In the genomic region with DNA sequence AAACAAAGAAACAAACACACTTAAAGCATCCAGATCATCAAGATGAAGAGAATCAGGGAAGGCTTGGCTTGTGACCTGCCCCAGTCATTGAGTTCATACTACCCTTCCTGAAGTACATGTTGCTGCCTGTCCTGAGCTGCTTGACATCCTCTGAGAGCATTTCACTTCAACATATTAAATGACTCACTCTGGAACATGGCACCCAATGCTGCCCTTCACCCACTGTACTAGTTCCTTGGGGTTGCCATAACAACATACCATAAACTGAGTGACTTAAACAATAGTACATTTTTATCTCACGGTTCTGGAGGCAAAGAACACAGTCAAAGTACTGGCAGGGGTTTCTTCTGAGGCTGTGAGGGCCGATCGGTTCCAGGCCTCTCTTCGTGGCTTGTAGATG, we compare ENCODE assay signal across 24 cellular contexts.
DNase-seq lines count a peak whose midpoint lies in the region; ATAC-seq, FAIRE-seq and TF ChIP-seq lines count a peak whose summit lies in the region.
"Had no signal": no experiment of that assay in that cellular context is flagged by ENCODE, and none has a peak within 500 bp of the region (broad histone marks: within the 10 kb centered on the region; RNA-seq: fewer than 3 reads in every experiment).

No MANE protein-coding gene starts in this region.

- H3K4me2 ChIP-seq in DND-41 (ENCODE audit: insufficient read depth, low read length) (no peak overlapping the region), GM12878 (ENCODE audit: control insufficient read depth, insufficient read depth) (no peak overlapping the region)
- H3K4me2 ChIP-seq: A549, GM23338 had no signal

- TF ChIP-seq CTCF in DND-41 (IDR thresholded peaks at IDR 0.05; ENCODE audit: borderline replicate concordance, extremely low read depth, low read length, poor library complexity, severe bottlenecking) (no peak), GM12878 (IDR thresholded peaks at IDR 0.05 in 2 of 3, conservative IDR thresholded peaks at IDR 0.05 in 1 of 3; ENCODE audit: control insufficient read depth in 2 of 3, extremely low read depth in 1 of 3, insufficient read depth in 1 of 3, low read depth in 3 of 3, low read length in 3 of 3) (no peak)

- H3K36me3 ChIP-seq in DND-41 (ENCODE audit: insufficient read depth, low read length), result no peaks in the 10 kb centered on the region
- no peaks in the 10 kb centered on the region for H3K36me3 ChIP-seq in GM12878 (ENCODE audit: control insufficient read depth in 2 of 2, insufficient read depth in 2 of 2, low read length in 1 of 2)

- H3K27ac Mint-ChIP-seq in activated CD4-positive, alpha-beta T cell treated with anti-CD3 and anti-CD28 coated beads, Interleukin-2, amount 10 ng/mL, durations not matched to agents 24 days and 14 days, result no peak overlapping the region
- H3K27ac Mint-ChIP-seq: CD4-positive, alpha-beta T cell; GM23338; IgD-negative memory B cell had no signal

- FAIRE-seq in GM12878 (lab: Jason Lieb, UNC), result no peak
- FAIRE-seq: A549, D721Med had no signal

- H3K27me3 Mint-ChIP-seq in activated CD4-positive, alpha-beta T cell treated with anti-CD3 and anti-CD28 coated beads, Interleukin-2, amount 10 ng/mL, durations not matched to agents 24 days and 14 days, result no peaks in the 10 kb centered on the region
- H3K27me3 Mint-ChIP-seq: CD4-positive, alpha-beta T cell had no signal

- CTCF ChIA-PET in GM12878 (lab: Yijun Ruan, JAX), result no interaction called here

- TF ChIP-seq RAD21 in GM12878 (IDR thresholded peaks at IDR 0.05; ENCODE audit: insufficient read depth, low read depth, low read length), result no peak

- H3K9ac ChIP-seq in DND-41 (ENCODE audit: low read depth, low read length) (no peak overlapping the region), GM12878 (ENCODE audit: control insufficient read depth, insufficient read depth, low read length) (no peak overlapping the region)

- H3K79me2 ChIP-seq in DND-41 (ENCODE audit: insufficient read depth, low read length) (no peaks in the 10 kb centered on the region), GM12878 (ENCODE audit: control insufficient read depth, insufficient read depth, low read length) (no peaks in the 10 kb centered on the region)

- RAD21 ChIA-PET in GM12878 (lab: Charles Lee; ENCODE audit: unreplicated experiment), result no interaction called here

- BruUV-seq in GM12878 (replicated peaks; lab: Mats Ljungman, UMichigan), result no TSS peak

- no peaks in the 10 kb centered on the region for H3K9me3 ChIP-seq in DND-41 (ENCODE audit: insufficient read depth, low read length, severe bottlenecking)
- H3K9me3 ChIP-seq in GM12878 (replicated peaks; ENCODE audit: control insufficient read depth, insufficient read depth, low read length), result no peaks in the 10 kb centered on the region; the same call in 2 of the 3 replicates
- H3K9me3 ChIP-seq: A549 had no signal

- H3K36me3 Mint-ChIP-seq in activated CD4-positive, alpha-beta T cell treated with anti-CD3 and anti-CD28 coated beads, Interleukin-2, amount 10 ng/mL, durations not matched to agents 24 days and 14 days (ENCODE audit: low read depth), result no peaks in the 10 kb centered on the region
- H3K36me3 Mint-ChIP-seq: IgD-negative memory B cell had no signal

- H2AFZ ChIP-seq in DND-41 (ENCODE audit: low read depth, low read length) (no peak overlapping the region), GM12878 (ENCODE audit: control insufficient read depth, low read depth, low read length) (no peak overlapping the region)
- H2AFZ ChIP-seq: GM23338 had no signal

- TF ChIP-seq EP300 in GM12878 (IDR thresholded peaks at IDR 0.05; ENCODE audit: borderline replicate concordance in 1 of 2, control insufficient read depth in 1 of 2, low read depth in 2 of 2, low read length in 2 of 2), result no peak

- no peaks in the 10 kb centered on the region for H3K9me3 Mint-ChIP-seq in activated CD4-positive, alpha-beta T cell treated with anti-CD3 and anti-CD28 coated beads, Interleukin-2, amount 10 ng/mL, durations not matched to agents 24 days and 14 days
- H3K9me3 Mint-ChIP-seq: CD4-positive, alpha-beta T cell; GM23338; IgD-negative memory B cell had no signal

- WGBS in GM12878 (ENCODE audit: insufficient coverage, insufficient replicate concordance, low lambda C conversion rate, missing lambda C conversion rate), result 39% methylated on average over 4 of the region's 4 CpGs

- no peak overlapping the region for H3K4me3 Mint-ChIP-seq in activated CD4-positive, alpha-beta T cell treated with anti-CD3 and anti-CD28 coated beads, Interleukin-2, amount 10 ng/mL, durations not matched to agents 24 days and 14 days
- H3K4me3 Mint-ChIP-seq: CD4-positive, alpha-beta T cell; GM23338; IgD-negative memory B cell had no signal

- no peak overlapping the region for H3K4me3 ChIP-seq in DND-41 (ENCODE audit: low read depth in 1 of 2, low read length in 2 of 2)
- H3K4me3 ChIP-seq in GM12878, result no peak overlapping the region
- H3K4me3 ChIP-seq: A549, GM23338 had no signal

- in situ Hi-C loops in GM12878 (cut with MboI), result no loop called here

- no peak for TF ChIP-seq POLR2A in GM12878 (IDR thresholded peaks at IDR 0.05; ENCODE audit: low read depth, low read length)

- H3K27ac ChIP-seq in DND-41 (ENCODE audit: low read length) (no peak overlapping the region), GM12878 (ENCODE audit: control insufficient read depth, insufficient read depth) (no peak overlapping the region)
- H3K27ac ChIP-seq: A549 had no signal

- no peaks in the 10 kb centered on the region for H3K4me1 ChIP-seq in DND-41 (ENCODE audit: insufficient read depth, low read length)
- no peaks in the 10 kb centered on the region for H3K4me1 ChIP-seq in GM12878 (ENCODE audit: control insufficient read depth, insufficient read depth, low read length)
- H3K4me1 ChIP-seq: A549 had no signal

- POLR2A ChIA-PET in GM12878 (lab: Charles Lee), result no interaction called here

- H4K20me1 ChIP-seq in DND-41 (ENCODE audit: insufficient read depth, low read length), result no peaks in the 10 kb centered on the region
- no peaks in the 10 kb centered on the region for H4K20me1 ChIP-seq in GM12878 (ENCODE audit: control insufficient read depth, insufficient read depth)

- ATAC-seq in DND-41 (ENCODE audit: insufficient read depth, low read depth), result peak; percentile 35; the same call in 1 of the 3 replicates
- ATAC-seq in GM12878, result peak; percentile 71
- ATAC-seq in left ventricle myocardium superior, result no peak
- ATAC-seq: A549, GM23338, SK-N-SH treated with all-trans-retinoic acid at 6 μM for 48 hours had no signal

- intact Hi-C loops in GM12878 (cut with micrococcal nuclease; ENCODE audit: unreplicated experiment) (no loop called here), left ventricle myocardium superior (cut with micrococcal nuclease) (no loop called here)
- intact Hi-C loops in activated CD4-positive, alpha-beta T cell treated with anti-CD3 and anti-CD28 coated beads, Interleukin-2, amount 10 ng/mL, durations not matched to agents 24 days and 14 days (cut with micrococcal nuclease), result no loop called here

- no peaks in the 10 kb centered on the region for H3K4me1 Mint-ChIP-seq in activated CD4-positive, alpha-beta T cell treated with anti-CD3 and anti-CD28 coated beads, Interleukin-2, amount 10 ng/mL, durations not matched to agents 24 days and 14 days
- H3K4me1 Mint-ChIP-seq: IgD-negative memory B cell had no signal

- DNase-seq in DND-41 (no peak), HT1080 (ENCODE audit: low read depth) (peak; percentile 31), GM12878 (ENCODE audit: low read depth, low spot score) (no peak), foreskin melanocyte (peak; percentile 45), NCI-H128 (lab: John Stamatoyannopoulos, UW; ENCODE audit: unreplicated experiment) (no peak), left ventricle myocardium superior (no peak)
- no peak for DNase-seq in activated CD4-positive, alpha-beta T cell treated with anti-CD3 and anti-CD28 coated beads, Interleukin-2, amount 10 ng/mL, durations not matched to agents 24 days and 14 days
- DNase-seq: CD4-positive, alpha-beta T cell; GDM1; HCEC 1CT; Karpas-422; MM.1S; NCI-H1092 treated with DMSO at 0.1 percent for 48 hours; NCI-H2081; NCI-H2227 treated with DMSO at 0.1 percent for 48 hours; NCI-H510A treated with DMSO at 0.1 percent for 48 hours; NCI-H774; OCI-M1; SIG-M5 had no signal

- SMC1A ChIA-PET in GM12878 (lab: Charles Lee; ENCODE audit: uncharacterized antibody, unreplicated experiment), result interaction anchor here (1.1 kb wide), 1 partner anchor 16 kb away, joined by 4 read pairs; no protein-coding TSS in a partner anchor

- H3K27me3 ChIP-seq in DND-41 (ENCODE audit: insufficient read depth, low read length, poor library complexity) (no peaks in the 10 kb centered on the region), GM12878 (replicated peaks in 1 of 2; ENCODE audit: control insufficient read depth in 2 of 2, insufficient read depth in 2 of 2, low read length in 1 of 2) (no peaks in the 10 kb centered on the region)

TF ChIP-seq in GM12878, 131 proteins besides CTCF, POLR2A, EP300 and RAD21 (continues in another document):
- TF ChIP-seq HCFC1 (IDR thresholded peaks at IDR 0.05; ENCODE audit: low read length), result no peak
- TF ChIP-seq SMAD1 (IDR thresholded peaks at IDR 0.05; ENCODE audit: low read depth, partially characterized antibody), result no peak
- TF ChIP-seq, protein P1, sequence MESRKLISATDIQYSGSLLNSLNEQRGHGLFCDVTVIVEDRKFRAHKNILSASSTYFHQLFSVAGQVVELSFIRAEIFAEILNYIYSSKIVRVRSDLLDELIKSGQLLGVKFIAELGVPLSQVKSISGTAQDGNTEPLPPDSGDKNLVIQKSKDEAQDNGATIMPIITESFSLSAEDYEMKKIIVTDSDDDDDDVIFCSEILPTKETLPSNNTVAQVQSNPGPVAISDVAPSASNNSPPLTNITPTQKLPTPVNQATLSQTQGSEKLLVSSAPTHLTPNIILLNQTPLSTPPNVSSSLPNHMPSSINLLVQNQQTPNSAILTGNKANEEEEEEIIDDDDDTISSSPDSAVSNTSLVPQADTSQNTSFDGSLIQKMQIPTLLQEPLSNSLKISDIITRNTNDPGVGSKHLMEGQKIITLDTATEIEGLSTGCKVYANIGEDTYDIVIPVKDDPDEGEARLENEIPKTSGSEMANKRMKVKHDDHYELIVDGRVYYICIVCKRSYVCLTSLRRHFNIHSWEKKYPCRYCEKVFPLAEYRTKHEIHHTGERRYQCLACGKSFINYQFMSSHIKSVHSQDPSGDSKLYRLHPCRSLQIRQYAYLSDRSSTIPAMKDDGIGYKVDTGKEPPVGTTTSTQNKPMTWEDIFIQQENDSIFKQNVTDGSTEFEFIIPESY (IDR thresholded peaks at IDR 0.05), result no peak
- TF ChIP-seq SRF (IDR thresholded peaks at IDR 0.05; ENCODE audit: low read depth in 2 of 2, low read length in 2 of 2), result no peak

Comparison
In these comparisons a context has a peak if more than half of its experiments do, and no peak if none do; other contexts are left out.
1. DNase-seq: peak in HT1080 (single experiment) and foreskin melanocyte (single experiment); none in DND-41 (single experiment), GM12878 (single experiment), NCI-H128 (single experiment), activated CD4-positive, alpha-beta T cell treated with anti-CD3 and anti-CD28 coated beads, Interleukin-2, amount 10 ng/mL, durations not matched to agents 24 days and 14 days (single experiment) and left ventricle myocardium superior (single experiment).